15 cellular contexts compared by ENCODE assay signal in the genomic region with DNA sequence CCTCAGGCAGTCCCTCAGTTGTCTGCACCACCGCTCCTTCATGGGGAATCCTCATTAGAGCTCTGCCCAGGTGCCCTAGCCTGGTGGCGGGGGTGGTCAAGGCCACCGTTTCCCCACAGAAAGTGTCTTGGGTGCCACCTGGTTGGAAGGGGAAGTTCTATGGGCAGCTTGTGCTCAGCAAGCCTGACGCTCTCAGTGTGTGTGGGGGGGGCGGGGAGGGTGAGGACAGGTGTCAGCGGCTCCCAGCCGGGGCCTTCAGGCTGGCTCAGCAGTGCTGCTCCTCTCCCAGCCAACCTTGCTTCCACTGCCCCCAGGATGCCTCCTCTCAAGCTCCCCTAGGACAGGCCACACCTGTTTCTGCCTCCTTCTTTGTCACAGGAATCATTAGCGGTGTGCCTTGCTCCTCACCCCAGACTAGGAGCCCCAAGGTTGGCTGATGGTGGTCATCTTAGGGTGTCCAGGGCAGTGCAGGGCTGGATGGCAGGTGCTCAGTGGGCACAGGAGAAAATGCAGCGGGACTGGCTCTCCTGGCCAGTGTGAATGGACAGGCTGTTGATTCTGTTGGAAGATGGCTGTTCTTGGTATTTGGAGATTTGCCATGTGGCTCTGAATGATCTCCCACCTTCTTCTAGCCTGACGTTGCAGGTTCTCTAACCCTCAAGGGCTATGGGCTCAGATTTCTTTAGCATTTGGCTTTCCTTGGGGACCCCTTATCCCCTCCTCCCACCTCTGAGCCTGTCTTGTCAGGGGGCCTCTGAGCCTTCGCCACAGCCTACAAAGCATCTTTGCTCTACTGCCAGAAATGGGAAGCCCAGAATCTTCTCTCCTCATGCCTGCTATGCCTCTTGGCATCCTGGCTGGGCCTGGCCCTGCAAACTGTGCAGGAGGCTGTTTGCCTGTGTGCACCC.
DNase-seq lines count a peak whose midpoint lies in the region; ATAC-seq and TF ChIP-seq lines count a peak whose summit lies in the region.
"Had no signal": no experiment of that assay in that cellular context is flagged by ENCODE, and none has a peak within 500 bp of the region (broad histone marks: within the 10 kb centered on the region; RNA-seq: fewer than 3 reads in every experiment).

No MANE protein-coding gene starts in this region.

- intact Hi-C loops in spleen (cut with DNase I; ENCODE audit: low total_unique reads) (no loop called here), colonic mucosa (cut with DNase I) (no loop called here)

- H3K27me3 ChIP-seq in WERI-Rb-1 (ENCODE audit: insufficient read depth, low read depth, severe bottlenecking) (no peaks in the 10 kb centered on the region), spleen (replicated peaks in 1 of 7) (no peaks in the 10 kb centered on the region), colonic mucosa (no peaks in the 10 kb centered on the region)
- H3K27me3 ChIP-seq: breast epithelium, SJSA1 had no signal

- H3K27ac ChIP-seq in WERI-Rb-1 (no peak overlapping the region), spleen (peak overlapping the region in 4 of 8 donors; percentile 45 to 46 (median 45)), colonic mucosa (no peak overlapping the region)
- H3K27ac ChIP-seq: breast epithelium, epithelial cell of prostate, SJSA1 had no signal

- H3K9me3 ChIP-seq in WERI-Rb-1 (ENCODE audit: severe bottlenecking) (no peaks in the 10 kb centered on the region), spleen (no peaks in the 10 kb centered on the region), colonic mucosa (no peaks in the 10 kb centered on the region)
- H3K9me3 ChIP-seq: breast epithelium, SJSA1 had no signal

- H3K36me3 ChIP-seq in WERI-Rb-1, result no peaks in the 10 kb centered on the region
- no peaks in the 10 kb centered on the region for H3K36me3 ChIP-seq in spleen
- no peaks in the 10 kb centered on the region for H3K36me3 ChIP-seq in colonic mucosa
- H3K36me3 ChIP-seq: breast epithelium, SJSA1 had no signal

- peak; percentile 11 for DNase-seq in WERI-Rb-1
- peak; percentile 83 for DNase-seq in spleen
- no peak for DNase-seq in colonic mucosa
- no peak for DNase-seq in OCI-M1 (lab: John Stamatoyannopoulos, UW)
- DNase-seq in iPS-NIHi7 (ENCODE audit: extremely low spot score), result no peak
- DNase-seq: activated CD4-positive, alpha-beta T cell treated with anti-CD3 and anti-CD28 coated beads for 4 hours; activated gamma-delta T cell; mesendoderm; NCI-H526 treated with DMSO at 0.1 percent for 48 hours had no signal

- no peak overlapping the region for H3K9ac ChIP-seq in colonic mucosa (ENCODE audit: low read depth in 2 of 2, low read length in 2 of 2)

- TF ChIP-seq POLR2A in spleen (IDR thresholded peaks at IDR 0.05), result no peak

- TF ChIP-seq CTCF in WERI-Rb-1 (IDR thresholded peaks at IDR 0.05; ENCODE audit: low read depth, low read length) (no peak), spleen (IDR thresholded peaks at IDR 0.05 in 8 of 11, conservative IDR thresholded peaks at IDR 0.05 in 3 of 11) (no peak), colonic mucosa (IDR thresholded peaks at IDR 0.05) (no peak)

- H3K4me3 ChIP-seq in WERI-Rb-1 (ENCODE audit: low read depth, low read length) (no peak overlapping the region), spleen (no peak overlapping the region), colonic mucosa (no peak overlapping the region)
- H3K4me3 ChIP-seq: breast epithelium, SJSA1 had no signal

- 46 to 65% (median 56%) methylated on average over 5 to 11 of the region's 11 CpGs for WGBS in spleen, 5 donors

- ATAC-seq in GM18907 (IDR thresholded peaks at IDR 0.05; ENCODE audit: unreplicated experiment), result peak; percentile 57
- ATAC-seq in HG03432 (IDR thresholded peaks at IDR 0.05; ENCODE audit: unreplicated experiment), result peak; percentile 61

- H3K4me1 ChIP-seq in spleen, result peaks cover 17 to 47% (median 40%) of the 10 kb centered on the region in 6 donors
- H3K4me1 ChIP-seq in colonic mucosa, result no peaks in the 10 kb centered on the region
- H3K4me1 ChIP-seq: breast epithelium, Caco-2 had no signal

Comparison
In these comparisons a context has a peak if more than half of its experiments do, and no peak if none do; other contexts are left out.
1. DNase-seq: peak in WERI-Rb-1 (single experiment) and spleen (single experiment); none in colonic mucosa (single experiment), OCI-M1 (single experiment) and iPS-NIHi7 (single experiment).